Comparison of ENCODE assay signal across 28 cellular contexts in the genomic region with DNA sequence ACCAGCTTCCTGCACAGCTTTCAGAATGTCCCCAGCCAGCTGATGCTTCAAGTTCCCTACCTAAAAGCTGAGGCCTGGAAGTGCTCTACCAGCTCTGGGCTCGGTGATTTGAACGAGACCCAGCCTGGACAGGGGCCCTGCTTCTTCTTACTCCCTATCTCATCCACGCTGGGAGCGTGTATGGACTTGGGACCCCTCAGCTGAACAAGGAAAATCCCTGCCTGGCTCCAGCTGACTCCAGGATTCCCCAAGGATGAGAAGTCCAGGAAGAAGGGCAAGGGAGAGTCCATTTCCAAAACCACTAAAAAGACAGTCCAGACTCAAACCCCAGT. TPM values are rescaled to one million over a fixed set of nuclear protein-coding genes. Genes with fewer than 3 reads are reported as not detected.
A peak's percentile ranks its signal among the peaks of the same experiment; 100 is the strongest.
DNase-seq lines count a peak whose midpoint lies in the region; ATAC-seq, FAIRE-seq and TF ChIP-seq lines count a peak whose summit lies in the region.
"Had no signal": no experiment of that assay in that cellular context is flagged by ENCODE, and none has a peak within 500 bp of the region (broad histone marks: within the 10 kb centered on the region; RNA-seq: fewer than 3 reads in every experiment).

No MANE protein-coding gene starts in this region.

- H3K4me3 ChIP-seq in RWPE2 (ENCODE audit: severe bottlenecking) (no peak overlapping the region), skeletal muscle tissue (ENCODE audit: low read length in 3 of 3) (peak overlapping the region; percentile 68 to 96 (median 73))
- H3K4me3 ChIP-seq: GM23338, Peyer's patch had no signal

- no peaks in the 10 kb centered on the region for H3K27me3 ChIP-seq in RWPE2 (ENCODE audit: insufficient read depth, poor library complexity, severe bottlenecking)
- no peaks in the 10 kb centered on the region for H3K27me3 ChIP-seq in skeletal muscle tissue (ENCODE audit: control insufficient read depth in 3 of 3, insufficient read depth in 3 of 3, low read length in 3 of 3)
- H3K27me3 ChIP-seq: Peyer's patch had no signal

- FAIRE-seq in HTR-8/SVneo (lab: Jason Lieb, UNC), result no peak
- FAIRE-seq: G401.6, GM12892 had no signal

- H3K36me3 ChIP-seq in RWPE2 (ENCODE audit: low read depth) (no peaks in the 10 kb centered on the region), skeletal muscle tissue (ENCODE audit: control insufficient read depth in 3 of 3, insufficient read depth in 3 of 3, low read length in 3 of 3) (peaks cover 0 to 42% (median 10%) of the 10 kb centered on the region in 3 donors)
- H3K36me3 ChIP-seq: Peyer's patch had no signal

- H3K4me1 ChIP-seq in RWPE2 (ENCODE audit: insufficient read depth, poor library complexity, severe bottlenecking), result no peaks in the 10 kb centered on the region
- H3K4me1 ChIP-seq in skeletal muscle tissue (ENCODE audit: control insufficient read depth in 3 of 3, insufficient read depth in 3 of 3, low read length in 3 of 3), result peaks cover 31 to 76% (median 69%) of the 10 kb centered on the region in 3 donors

- peak overlapping the region; percentile 88 to 99 (median 92) for H3K9ac ChIP-seq in skeletal muscle tissue (ENCODE audit: low read depth in 1 of 3, low read length in 3 of 3)

- no peak for ATAC-seq in RWPE2 (ENCODE audit: low read depth)
- ATAC-seq in left lobe of liver, result no peak
- ATAC-seq in GM18873 (IDR thresholded peaks at IDR 0.05; ENCODE audit: low FRiP score, unreplicated experiment), result no peak
- ATAC-seq: CD8-positive, alpha-beta T cell; GM23338; HCT116 had no signal

- H3K9me3 ChIP-seq in RWPE2 (ENCODE audit: severe bottlenecking) (no peaks in the 10 kb centered on the region), skeletal muscle tissue (ENCODE audit: control insufficient read depth in 3 of 3, low read length in 3 of 3) (no peaks in the 10 kb centered on the region)
- H3K9me3 ChIP-seq: Peyer's patch had no signal

- TF ChIP-seq CTCF in RWPE2 (IDR thresholded peaks at IDR 0.05; ENCODE audit: poor library complexity, severe bottlenecking), result no peak

- peak; percentile 53 for DNase-seq in activated effector memory CD4-positive, alpha-beta T cell treated with anti-CD3 and anti-CD28 coated beads, Interleukin-2, amount 50 U/mL, for 16 hours
- DNase-seq in activated effector memory CD4-positive, alpha-beta T cell treated with Interleukin-2 at 50 U/mL for 16 hours, result no peak
- peak; percentile 22 for DNase-seq in RWPE2 (ENCODE audit: low spot score)
- peak; percentile 39 for DNase-seq in left lobe of liver (ENCODE audit: low spot score)
- DNase-seq in HTR-8/SVneo (ENCODE audit: insufficient read length, low spot score), result no peak
- DNase-seq in HuH-7 (ENCODE audit: low spot score), result no peak
- DNase-seq: ACHN, C1 segment of cervical spinal cord, Calu3, DMS153, NCI-H1417, NCI-H1694 treated with DMSO at 0.1 percent for 48 hours, NCI-H2081 treated with DMSO at 0.1 percent for 48 hours, NCI-H2171 treated with DMSO at 0.1 percent for 48 hours, NCI-H524 treated with DMSO at 0.1 percent for 48 hours, NCI-H82 had no signal

- H3K27ac ChIP-seq in RWPE2 (ENCODE audit: poor library complexity, severe bottlenecking) (no peak overlapping the region), skeletal muscle tissue (ENCODE audit: low read depth, low read length) (peak overlapping the region; percentile 92)
- H3K27ac ChIP-seq: 22Rv1, Peyer's patch had no signal

RNA-seq across cellular contexts. Expression of a gene that starts 0.6 kb away (rescaled TPM):
- 1.4 TPM for total RNA-seq in left lobe of liver
- 53.2 TPM for total RNA-seq in skeletal muscle tissue
- total RNA-seq: Calu3; CD8-positive, alpha-beta T cell; Daoy; GM23338; OCI-LY7; SK-MEL-5 had no signal

RNA-seq across cellular contexts. Expression of a gene that starts 14.9 kb away (rescaled TPM):
- total RNA-seq in left lobe of liver (24.6 TPM), skeletal muscle tissue (9.4 TPM)
- total RNA-seq: Calu3; CD8-positive, alpha-beta T cell; Daoy; OCI-LY7; SK-MEL-5 had no signal

Comparison
In these comparisons a context has a peak if more than half of its experiments do, and no peak if none do; other contexts are left out.
1. DNase-seq: peak in activated effector memory CD4-positive, alpha-beta T cell treated with anti-CD3 and anti-CD28 coated beads, Interleukin-2, amount 50 U/mL, for 16 hours (single experiment), RWPE2 (single experiment) and left lobe of liver (single experiment); none in activated effector memory CD4-positive, alpha-beta T cell treated with Interleukin-2 at 50 U/mL for 16 hours (single experiment), HTR-8/SVneo (single experiment) and HuH-7 (single experiment).
2. RNA of a gene that starts 0.6 kb away (total RNA-seq): 53.2 TPM in skeletal muscle tissue (single experiment); 1.4 TPM in left lobe of liver (single experiment); every median in the first group is over 10 times any median in the second.